Comparison of ENCODE assay signal across 26 cellular contexts in genomic region chr4:166724369-166724768, GRCh38.
"Had no signal": no experiment of that assay in that cellular context is flagged by ENCODE, and none has a peak within 500 bp of the region (broad histone marks: within the 10 kb centered on the region; RNA-seq: fewer than 3 reads in every experiment).

No MANE protein-coding gene starts in this region.

- H3K4me1 Mint-ChIP-seq: activated CD4-positive, alpha-beta T cell treated with anti-CD3 and anti-CD28 coated beads, Interleukin-2, amount 10 ng/mL, durations not matched to agents 7 days and 5 days; activated naive CD4-positive, alpha-beta T cell treated with anti-CD3 and anti-CD28 coated beads, Interleukin-2, amount 50 U/mL, for 24 hours; activated naive CD8-positive, alpha-beta T cell treated with anti-CD3 and anti-CD28 coated beads, Interleukin-2, amount 50 U/mL, for 24 hours; central memory CD8-positive, alpha-beta T cell; mesothelial cell of epicardium; naive B cell; T-helper 17 cell had no signal

- H3K9me3 ChIP-seq: neutrophil, thoracic aorta, uterus had no signal

- DNase-seq: activated CD4-positive, alpha-beta T cell treated with anti-CD3 and anti-CD28 coated beads for 1 hour; activated CD4-positive, alpha-beta T cell treated with anti-CD3 and anti-CD28 coated beads, Interleukin-2, amount 10 ng/mL, durations not matched to agents 7 days and 5 days; activated CD8-positive, alpha-beta T cell treated with anti-CD3 and anti-CD28 coated beads for 36 hours; activated naive CD8-positive, alpha-beta T cell treated with anti-CD3 and anti-CD28 coated beads, Interleukin-2, amount 50 U/mL, for 24 hours; activated T-cell treated with anti-CD3 and anti-CD28 coated beads, Interleukin-2, amount 50 U/mL, for 4 hours; amygdala; endodermal cell; esophagus squamous epithelium; glutamatergic neuron; naive B cell; nephron progenitor cell; stimulated activated CD4-positive, alpha-beta T cell treated with anti-CD3 and anti-CD28 coated beads, Interleukin-12 subunit alpha, Interleukin-12 subunit beta, amount 100 ng/mL, for 4 hours; stimulated activated CD4-positive, alpha-beta T cell treated with anti-CD3 and anti-CD28 coated beads, Interleukin-4, amount 100 ng/mL, for 1 hour; stimulated activated naive CD8-positive, alpha-beta T cell treated with anti-CD3 and anti-CD28 coated beads, Interleukin-15, Interleukin-2, amounts not matched to agents 100 U/mL and 50 U/mL, for 24 hours; T-helper 17 cell; T1000; uterus had no signal

- H3K27me3 Mint-ChIP-seq: activated CD4-positive, alpha-beta T cell treated with anti-CD3 and anti-CD28 coated beads, Interleukin-2, amount 10 ng/mL, durations not matched to agents 7 days and 5 days; activated CD8-positive, alpha-beta T cell treated with anti-CD3 and anti-CD28 coated beads for 36 hours; activated naive CD4-positive, alpha-beta T cell treated with anti-CD3 and anti-CD28 coated beads, Interleukin-2, amount 50 U/mL, for 24 hours; activated naive CD8-positive, alpha-beta T cell treated with anti-CD3 and anti-CD28 coated beads, Interleukin-2, amount 50 U/mL, for 24 hours; central memory CD8-positive, alpha-beta T cell; dendritic cell treated with granulocyte-macrophage colony-stimulating factor and Interleukin-4, amounts not matched to agents 40 ng/mL and 50 ng/mL, for 4 days; naive B cell; T-helper 17 cell had no signal

- H3K36me3 Mint-ChIP-seq: activated naive CD4-positive, alpha-beta T cell treated with anti-CD3 and anti-CD28 coated beads, Interleukin-2, amount 50 U/mL, for 24 hours; mesothelial cell of epicardium; naive B cell had no signal

- H3K27ac Mint-ChIP-seq: activated CD4-positive, alpha-beta T cell treated with anti-CD3 and anti-CD28 coated beads, Interleukin-2, amount 10 ng/mL, durations not matched to agents 7 days and 5 days; activated CD8-positive, alpha-beta T cell treated with anti-CD3 and anti-CD28 coated beads for 36 hours; activated naive CD4-positive, alpha-beta T cell treated with anti-CD3 and anti-CD28 coated beads, Interleukin-2, amount 50 U/mL, for 24 hours; activated naive CD8-positive, alpha-beta T cell treated with anti-CD3 and anti-CD28 coated beads, Interleukin-2, amount 50 U/mL, for 24 hours; activated T-helper 2 cell treated with anti-CD3 and anti-CD28 coated beads, Interferon-gamma antibody, Interleukin-2, Interleukin-4, amounts not matched to agents 10 μg/mL and 5 μg/mL and 100 μg/mL, durations not matched to agents 14 hours and 24 hours and 36 hours; dendritic cell treated with granulocyte-macrophage colony-stimulating factor and Interleukin-4, amounts not matched to agents 40 ng/mL and 50 ng/mL, for 4 days; endodermal cell; mesothelial cell of epicardium; naive B cell; nephron progenitor cell; T-helper 17 cell had no signal

- H3K27ac ChIP-seq: esophagus squamous epithelium, neutrophil, skin epidermis, thoracic aorta, uterus had no signal

- H3K27me3 ChIP-seq: esophagus squamous epithelium, neutrophil, uterus had no signal

- H3K4me3 Mint-ChIP-seq: activated CD4-positive, alpha-beta T cell treated with anti-CD3 and anti-CD28 coated beads, Interleukin-2, amount 10 ng/mL, durations not matched to agents 7 days and 5 days; activated CD8-positive, alpha-beta T cell treated with anti-CD3 and anti-CD28 coated beads for 36 hours; activated naive CD4-positive, alpha-beta T cell treated with anti-CD3 and anti-CD28 coated beads, Interleukin-2, amount 50 U/mL, for 24 hours; activated naive CD8-positive, alpha-beta T cell treated with anti-CD3 and anti-CD28 coated beads, Interleukin-2, amount 50 U/mL, for 24 hours; activated T-cell treated with anti-CD3 and anti-CD28 coated beads, Interleukin-2, amount 50 U/mL, for 4 hours; central memory CD8-positive, alpha-beta T cell; dendritic cell treated with granulocyte-macrophage colony-stimulating factor and Interleukin-4, amounts not matched to agents 40 ng/mL and 50 ng/mL, for 4 days; endodermal cell; mesothelial cell of epicardium; naive B cell; nephron progenitor cell; T-helper 17 cell had no signal

- H3K4me1 ChIP-seq: esophagus squamous epithelium, uterus had no signal

- H3K36me3 ChIP-seq: esophagus squamous epithelium, neutrophil, thoracic aorta, uterus had no signal

- ATAC-seq: activated CD8-positive, alpha-beta T cell treated with anti-CD3 and anti-CD28 coated beads for 36 hours; activated naive CD8-positive, alpha-beta T cell treated with anti-CD3 and anti-CD28 coated beads, Interleukin-2, amount 50 U/mL, for 24 hours; activated T-cell treated with anti-CD3 and anti-CD28 coated beads, Interleukin-2, amount 50 U/mL, for 4 hours; sciatic nerve; stimulated activated naive CD8-positive, alpha-beta T cell treated with anti-CD3 and anti-CD28 coated beads, Interleukin-15, Interleukin-2, amounts not matched to agents 100 U/mL and 50 U/mL, for 24 hours; T-helper 17 cell had no signal

- H3K9me3 Mint-ChIP-seq: mesothelial cell of epicardium, nephron progenitor cell had no signal

- H3K4me3 ChIP-seq: esophagus squamous epithelium, skin epidermis, thoracic aorta, uterus had no signal
